In genomic region chr12:321606-322326, GRCh38 we compare ENCODE assay signal across 1 cellular context.
TF ChIP-seq lines count a peak whose summit lies in the region.

No MANE protein-coding gene starts in this region.

TF ChIP-seq in endothelial cell of umbilical vein, 7 proteins besides CTCF, POLR2A, EP300 and RAD21 (continued from another document):
- TF ChIP-seq EZH2 (IDR thresholded peaks at IDR 0.05; ENCODE audit: borderline replicate concordance, low read depth, low read length, severe bottlenecking) (no peak), MYC (IDR thresholded peaks at IDR 0.05; ENCODE audit: low read depth, low read length) (no peak), POLR2AphosphoS5 (IDR thresholded peaks at IDR 0.05; ENCODE audit: insufficient read depth, low read depth, low read length) (no peak)
